ENCODE assay signal across 1 cellular context in genomic region chr14:67387195-67387594, GRCh38.
TF ChIP-seq lines count a peak whose summit lies in the region.

No MANE protein-coding gene starts in this region.

TF ChIP-seq in SK-N-SH, 30 proteins besides CTCF, POLR2A, EP300 and RAD21 (continued from another document):
- TF ChIP-seq REST (IDR thresholded peaks at IDR 0.05; ENCODE audit: low read depth, low read length) (no peak), CHD2 (IDR thresholded peaks at IDR 0.05; ENCODE audit: low read length, partially characterized antibody) (no peak), MXI1 (IDR thresholded peaks at IDR 0.05; ENCODE audit: low read depth, low read length) (no peak), RFX5 (IDR thresholded peaks at IDR 0.05; ENCODE audit: low read length) (no peak), RCOR1 (IDR thresholded peaks at IDR 0.05; ENCODE audit: low read length) (no peak), FOXJ3 (CRISPR knock-in tag; IDR thresholded peaks at IDR 0.05) (no peak), MAX (IDR thresholded peaks at IDR 0.05; ENCODE audit: low read depth) (no peak), FOSL2 (IDR thresholded peaks at IDR 0.05; ENCODE audit: borderline replicate concordance, low read depth) (no peak), MEF2A (IDR thresholded peaks at IDR 0.05; ENCODE audit: borderline replicate concordance, low read depth) (no peak), FOXM1 (IDR thresholded peaks at IDR 0.05; ENCODE audit: low read depth) (no peak), USF1 (IDR thresholded peaks at IDR 0.05; ENCODE audit: borderline replicate concordance, low read depth) (no peak), TCF12 (IDR thresholded peaks at IDR 0.05) (no peak)
- TF ChIP-seq, protein P1, sequence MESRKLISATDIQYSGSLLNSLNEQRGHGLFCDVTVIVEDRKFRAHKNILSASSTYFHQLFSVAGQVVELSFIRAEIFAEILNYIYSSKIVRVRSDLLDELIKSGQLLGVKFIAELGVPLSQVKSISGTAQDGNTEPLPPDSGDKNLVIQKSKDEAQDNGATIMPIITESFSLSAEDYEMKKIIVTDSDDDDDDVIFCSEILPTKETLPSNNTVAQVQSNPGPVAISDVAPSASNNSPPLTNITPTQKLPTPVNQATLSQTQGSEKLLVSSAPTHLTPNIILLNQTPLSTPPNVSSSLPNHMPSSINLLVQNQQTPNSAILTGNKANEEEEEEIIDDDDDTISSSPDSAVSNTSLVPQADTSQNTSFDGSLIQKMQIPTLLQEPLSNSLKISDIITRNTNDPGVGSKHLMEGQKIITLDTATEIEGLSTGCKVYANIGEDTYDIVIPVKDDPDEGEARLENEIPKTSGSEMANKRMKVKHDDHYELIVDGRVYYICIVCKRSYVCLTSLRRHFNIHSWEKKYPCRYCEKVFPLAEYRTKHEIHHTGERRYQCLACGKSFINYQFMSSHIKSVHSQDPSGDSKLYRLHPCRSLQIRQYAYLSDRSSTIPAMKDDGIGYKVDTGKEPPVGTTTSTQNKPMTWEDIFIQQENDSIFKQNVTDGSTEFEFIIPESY (IDR thresholded peaks at IDR 0.05; ENCODE audit: borderline replicate concordance, low read depth): no peak
